In the genomic region with DNA sequence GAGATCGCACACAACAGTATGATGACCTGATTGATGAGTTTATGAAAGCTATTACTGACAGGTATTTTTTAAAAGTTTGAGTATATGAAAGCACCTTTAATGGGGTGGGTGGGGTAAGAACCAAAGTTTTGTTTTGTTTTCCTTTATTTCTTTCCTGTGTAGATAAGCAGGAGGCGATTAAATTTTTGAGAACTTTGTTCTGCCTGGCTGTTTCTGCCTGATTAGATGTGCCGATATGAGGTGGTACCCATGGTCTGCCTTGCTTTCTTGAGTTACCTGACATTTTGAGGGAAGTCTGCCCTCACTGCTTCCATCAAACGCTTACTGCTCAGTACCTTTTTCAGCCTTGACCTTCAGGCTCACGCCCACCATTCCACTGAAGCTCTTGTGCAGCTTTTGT, we compare ENCODE assay signal across 1 cellular context.
TF ChIP-seq lines count a peak whose summit lies in the region.

No MANE protein-coding gene starts in this region.

TF ChIP-seq in WTC11, 78 proteins besides CTCF, POLR2A, EP300 and RAD21 (continued from another document):
- no peak for TF ChIP-seq PRDM15 (CRISPR knock-in tag; IDR thresholded peaks at IDR 0.05)
- TF ChIP-seq IRF2 (CRISPR knock-in tag; IDR thresholded peaks at IDR 0.05; ENCODE audit: borderline replicate concordance, low read depth) = no peak
- no peak for TF ChIP-seq FOXJ3 (CRISPR knock-in tag; IDR thresholded peaks at IDR 0.05; ENCODE audit: borderline replicate concordance)
- TF ChIP-seq ATF2 (CRISPR knock-in tag; IDR thresholded peaks at IDR 0.05; ENCODE audit: borderline replicate concordance, low read depth) = no peak
